1 cellular context compared by ENCODE assay signal in the genomic region with DNA sequence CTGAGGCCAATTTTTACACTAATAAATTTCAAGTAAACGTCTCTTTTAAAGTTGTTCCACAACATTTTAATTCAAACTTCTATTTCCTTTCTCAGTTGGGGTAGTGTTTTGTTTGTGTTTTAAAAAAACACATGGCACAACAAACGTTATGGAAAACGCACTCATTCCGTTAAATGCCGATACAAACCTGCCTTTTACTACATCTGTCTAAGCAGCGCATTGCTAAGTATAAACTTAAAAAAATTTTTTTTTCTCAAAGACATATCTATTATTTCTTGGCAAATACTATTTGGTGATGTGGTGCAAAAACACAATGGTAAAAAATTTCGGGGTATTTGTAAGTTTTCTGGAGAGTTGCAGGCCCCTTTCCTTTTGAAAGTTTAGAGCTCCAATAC.
TF ChIP-seq lines count a peak whose summit lies in the region.

No MANE protein-coding gene starts in this region.

TF ChIP-seq in WTC11, 78 proteins besides CTCF, POLR2A, EP300 and RAD21 (continued from another document):
- TF ChIP-seq, protein P1, sequence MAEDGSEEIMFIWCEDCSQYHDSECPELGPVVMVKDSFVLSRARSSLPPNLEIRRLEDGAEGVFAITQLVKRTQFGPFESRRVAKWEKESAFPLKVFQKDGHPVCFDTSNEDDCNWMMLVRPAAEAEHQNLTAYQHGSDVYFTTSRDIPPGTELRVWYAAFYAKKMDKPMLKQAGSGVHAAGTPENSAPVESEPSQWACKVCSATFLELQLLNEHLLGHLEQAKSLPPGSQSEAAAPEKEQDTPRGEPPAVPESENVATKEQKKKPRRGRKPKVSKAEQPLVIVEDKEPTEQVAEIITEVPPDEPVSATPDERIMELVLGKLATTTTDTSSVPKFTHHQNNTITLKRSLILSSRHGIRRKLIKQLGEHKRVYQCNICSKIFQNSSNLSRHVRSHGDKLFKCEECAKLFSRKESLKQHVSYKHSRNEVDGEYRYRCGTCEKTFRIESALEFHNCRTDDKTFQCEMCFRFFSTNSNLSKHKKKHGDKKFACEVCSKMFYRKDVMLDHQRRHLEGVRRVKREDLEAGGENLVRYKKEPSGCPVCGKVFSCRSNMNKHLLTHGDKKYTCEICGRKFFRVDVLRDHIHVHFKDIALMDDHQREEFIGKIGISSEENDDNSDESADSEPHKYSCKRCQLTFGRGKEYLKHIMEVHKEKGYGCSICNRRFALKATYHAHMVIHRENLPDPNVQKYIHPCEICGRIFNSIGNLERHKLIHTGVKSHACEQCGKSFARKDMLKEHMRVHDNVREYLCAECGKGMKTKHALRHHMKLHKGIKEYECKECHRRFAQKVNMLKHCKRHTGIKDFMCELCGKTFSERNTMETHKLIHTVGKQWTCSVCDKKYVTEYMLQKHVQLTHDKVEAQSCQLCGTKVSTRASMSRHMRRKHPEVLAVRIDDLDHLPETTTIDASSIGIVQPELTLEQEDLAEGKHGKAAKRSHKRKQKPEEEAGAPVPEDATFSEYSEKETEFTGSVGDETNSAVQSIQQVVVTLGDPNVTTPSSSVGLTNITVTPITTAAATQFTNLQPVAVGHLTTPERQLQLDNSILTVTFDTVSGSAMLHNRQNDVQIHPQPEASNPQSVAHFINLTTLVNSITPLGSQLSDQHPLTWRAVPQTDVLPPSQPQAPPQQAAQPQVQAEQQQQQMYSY (CRISPR knock-in tag; IDR thresholded peaks at IDR 0.05): no peak
- TF ChIP-seq JUN (CRISPR knock-in tag; IDR thresholded peaks at IDR 0.05) (no peak), RELA (CRISPR knock-in tag; IDR thresholded peaks at IDR 0.05; ENCODE audit: borderline replicate concordance) (no peak), NR2C2 (CRISPR knock-in tag; IDR thresholded peaks at IDR 0.05) (no peak), ATF1 (CRISPR knock-in tag; IDR thresholded peaks at IDR 0.05) (no peak), OVOL2 (CRISPR knock-in tag; IDR thresholded peaks at IDR 0.05; ENCODE audit: borderline replicate concordance) (no peak)
- TF ChIP-seq, protein P2, sequence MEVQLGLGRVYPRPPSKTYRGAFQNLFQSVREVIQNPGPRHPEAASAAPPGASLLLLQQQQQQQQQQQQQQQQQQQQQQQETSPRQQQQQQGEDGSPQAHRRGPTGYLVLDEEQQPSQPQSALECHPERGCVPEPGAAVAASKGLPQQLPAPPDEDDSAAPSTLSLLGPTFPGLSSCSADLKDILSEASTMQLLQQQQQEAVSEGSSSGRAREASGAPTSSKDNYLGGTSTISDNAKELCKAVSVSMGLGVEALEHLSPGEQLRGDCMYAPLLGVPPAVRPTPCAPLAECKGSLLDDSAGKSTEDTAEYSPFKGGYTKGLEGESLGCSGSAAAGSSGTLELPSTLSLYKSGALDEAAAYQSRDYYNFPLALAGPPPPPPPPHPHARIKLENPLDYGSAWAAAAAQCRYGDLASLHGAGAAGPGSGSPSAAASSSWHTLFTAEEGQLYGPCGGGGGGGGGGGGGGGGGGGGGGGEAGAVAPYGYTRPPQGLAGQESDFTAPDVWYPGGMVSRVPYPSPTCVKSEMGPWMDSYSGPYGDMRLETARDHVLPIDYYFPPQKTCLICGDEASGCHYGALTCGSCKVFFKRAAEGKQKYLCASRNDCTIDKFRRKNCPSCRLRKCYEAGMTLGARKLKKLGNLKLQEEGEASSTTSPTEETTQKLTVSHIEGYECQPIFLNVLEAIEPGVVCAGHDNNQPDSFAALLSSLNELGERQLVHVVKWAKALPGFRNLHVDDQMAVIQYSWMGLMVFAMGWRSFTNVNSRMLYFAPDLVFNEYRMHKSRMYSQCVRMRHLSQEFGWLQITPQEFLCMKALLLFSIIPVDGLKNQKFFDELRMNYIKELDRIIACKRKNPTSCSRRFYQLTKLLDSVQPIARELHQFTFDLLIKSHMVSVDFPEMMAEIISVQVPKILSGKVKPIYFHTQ (CRISPR knock-in tag; IDR thresholded peaks at IDR 0.05): no peak
